2 cellular contexts compared by ENCODE assay signal in genomic region chr10:104340692-104341091, GRCh38.
TF ChIP-seq lines count a peak whose summit lies in the region.

No MANE protein-coding gene starts in this region.

TF ChIP-seq in HCT116, 20 proteins besides CTCF, POLR2A, EP300 and RAD21:
- TF ChIP-seq EZH2 (IDR thresholded peaks at IDR 0.05): no peak
- TF ChIP-seq TCF7L2 (IDR thresholded peaks at IDR 0.05; ENCODE audit: borderline replicate concordance, extremely low read depth, insufficient read depth, insufficient read length): no peak
- TF ChIP-seq ZBTB33 (IDR thresholded peaks at IDR 0.05; ENCODE audit: extremely low read depth, insufficient replicate concordance, low read length): no peak
- no peak for TF ChIP-seq JUND (IDR thresholded peaks at IDR 0.05)
- no peak for TF ChIP-seq EZH2phosphoT487 (IDR thresholded peaks at IDR 0.05; ENCODE audit: borderline replicate concordance)
- no peak for TF ChIP-seq CEBPB (IDR thresholded peaks at IDR 0.05; ENCODE audit: low read depth)
- no peak for TF ChIP-seq EGR1 (IDR thresholded peaks at IDR 0.05; ENCODE audit: low read depth)
- no peak for TF ChIP-seq MAX (IDR thresholded peaks at IDR 0.05)
- no peak for TF ChIP-seq ZFX (IDR thresholded peaks at IDR 0.05)
- no peak for TF ChIP-seq YY1 (IDR thresholded peaks at IDR 0.05; ENCODE audit: extremely low read depth, insufficient replicate concordance, low read depth, low read length)
- TF ChIP-seq ELF1 (IDR thresholded peaks at IDR 0.05; ENCODE audit: borderline replicate concordance, low read depth): no peak
- TF ChIP-seq SIN3A (IDR thresholded peaks at IDR 0.05; ENCODE audit: low read depth): no peak
- TF ChIP-seq SRF (IDR thresholded peaks at IDR 0.05; ENCODE audit: low read depth): no peak
- TF ChIP-seq ATF3 (IDR thresholded peaks at IDR 0.05): no peak
- TF ChIP-seq REST (IDR thresholded peaks at IDR 0.05; ENCODE audit: low read depth): no peak
- TF ChIP-seq CBX3 (IDR thresholded peaks at IDR 0.05; ENCODE audit: low read depth): no peak
- no peak for TF ChIP-seq POLR2AphosphoS5 (IDR thresholded peaks at IDR 0.05; ENCODE audit: low read depth, low read length)
- no peak for TF ChIP-seq FOSL1 (IDR thresholded peaks at IDR 0.05; ENCODE audit: low read depth)
- no peak for TF ChIP-seq ZNF274 (IDR thresholded peaks at IDR 0.05; ENCODE audit: low read depth, low read length)

TF ChIP-seq in GM12878, 131 proteins besides CTCF, POLR2A, EP300 and RAD21:
- no peak for TF ChIP-seq RFX5 (IDR thresholded peaks at IDR 0.05; ENCODE audit: low read depth, low read length)
- no peak for TF ChIP-seq ZNF687 (IDR thresholded peaks at IDR 0.05)
- TF ChIP-seq ZNF24 (IDR thresholded peaks at IDR 0.05): 0 out of 2 replicates have a peak, but pooled peaks have one; percentile 41
